16 cellular contexts compared by ENCODE assay signal in genomic region chr1:170351368-170351946, GRCh38.
DNase-seq lines count a peak whose midpoint lies in the region; ATAC-seq and TF ChIP-seq lines count a peak whose summit lies in the region.
"Had no signal": no experiment of that assay in that cellular context is flagged by ENCODE, and none has a peak within 500 bp of the region (broad histone marks: within the 10 kb centered on the region; RNA-seq: fewer than 3 reads in every experiment).

No MANE protein-coding gene starts in this region.

- ATAC-seq in GM18867 (IDR thresholded peaks at IDR 0.05; ENCODE audit: unreplicated experiment) (no peak), gastrocnemius medialis (no peak)

- H3K9me3 ChIP-seq in left ventricle myocardium inferior (replicated peaks) (no peaks in the 10 kb centered on the region), gastrocnemius medialis (no peaks in the 10 kb centered on the region)
- H3K9me3 ChIP-seq: BE2C, Caco-2 had no signal

- no peak for TF ChIP-seq POLR2A in gastrocnemius medialis (IDR thresholded peaks at IDR 0.05)

- no peaks in the 10 kb centered on the region for H3K27me3 ChIP-seq in left ventricle myocardium inferior (ENCODE audit: low read depth)
- no peaks in the 10 kb centered on the region for H3K27me3 ChIP-seq in gastrocnemius medialis
- H3K27me3 ChIP-seq: BE2C had no signal

- H3K4me3 ChIP-seq in left ventricle myocardium inferior (no peak overlapping the region), gastrocnemius medialis (no peak overlapping the region)

- intact Hi-C loops in left ventricle myocardium inferior (cut with micrococcal nuclease) (no loop called here), cardiac septum (cut with DNase I) (loop anchor here (5.0 kb wide), 2 partner anchors 139 to 204 kb away; partner anchors contain the start of gene NTMT2), gastrocnemius medialis (cut with DNase I; ENCODE audit: low total_unique reads) (no loop called here)

- H3K4me1 ChIP-seq in left ventricle myocardium inferior (peaks cover 41% of the 10 kb centered on the region), gastrocnemius medialis (peaks cover 0 to 19% of the 10 kb centered on the region in 2 donors)
- H3K4me1 ChIP-seq: BE2C had no signal

- in situ Hi-C loops in gastrocnemius medialis (cut with MboI; ENCODE audit: low sequenced_read_pairs in 4 of 4): no loop called here

- no peak for TF ChIP-seq CTCF in left ventricle myocardium inferior (IDR thresholded peaks at IDR 0.05; ENCODE audit: borderline replicate concordance)
- no peak for TF ChIP-seq CTCF in gastrocnemius medialis (IDR thresholded peaks at IDR 0.05 in 4 of 5, conservative IDR thresholded peaks at IDR 0.05 in 1 of 5)

- peak; percentile 33 for DNase-seq in DMS53 (lab: John Stamatoyannopoulos, UW)
- no peak for DNase-seq in DMS53 treated with DMSO at 0.1 percent for 48 hours (lab: John Stamatoyannopoulos, UW; ENCODE audit: unreplicated experiment)
- DNase-seq in left ventricle myocardium inferior: no peak
- DNase-seq in cardiac septum (ENCODE audit: low spot score): no peak
- peak; percentile 63 for DNase-seq in fibroblast of peridontal ligament (ENCODE audit: extremely low read depth)
- DNase-seq in T1000 (lab: John Stamatoyannopoulos, UW): no peak
- DNase-seq in gastrocnemius medialis: no peak
- DNase-seq: BE2C; Caco-2; CD4-positive, CD25-positive, alpha-beta regulatory T cell; MM.1S; NCI-H1105; NCI-H2081; NCI-H524 treated with DMSO at 0.1 percent for 48 hours had no signal

- H3K27ac ChIP-seq in left ventricle myocardium inferior (replicated peaks): peak overlapping the region; percentile 31
- H3K27ac ChIP-seq in gastrocnemius medialis: no peak overlapping the region
- H3K27ac ChIP-seq: 22Rv1 had no signal

- no peaks in the 10 kb centered on the region for H3K36me3 ChIP-seq in left ventricle myocardium inferior
- no peaks in the 10 kb centered on the region for H3K36me3 ChIP-seq in gastrocnemius medialis
- H3K36me3 ChIP-seq: BE2C had no signal

Comparison
In these comparisons a context has a peak if more than half of its experiments do, and no peak if none do; other contexts are left out.
1. DNase-seq: peak in DMS53 (single experiment) and fibroblast of peridontal ligament (single experiment); none in DMS53 treated with DMSO at 0.1 percent for 48 hours (single experiment), left ventricle myocardium inferior (single experiment), cardiac septum (single experiment), T1000 (single experiment) and gastrocnemius medialis (0 of 2).